23 cellular contexts compared by ENCODE assay signal in genomic region chr12:885701-886100, GRCh38.
A peak's percentile ranks its signal among the peaks of the same experiment; 100 is the strongest.
DNase-seq lines count a peak whose midpoint lies in the region; ATAC-seq and TF ChIP-seq lines count a peak whose summit lies in the region.
"Had no signal": no experiment of that assay in that cellular context is flagged by ENCODE, and none has a peak within 500 bp of the region (broad histone marks: within the 10 kb centered on the region; RNA-seq: fewer than 3 reads in every experiment).

No MANE protein-coding gene starts in this region.

- H3K4me3 Mint-ChIP-seq in activated naive CD4-positive, alpha-beta T cell treated with anti-CD3 and anti-CD28 coated beads, Interleukin-2, amount 10 ng/mL, durations not matched to agents 7 days and 5 days: no peak overlapping the region
- H3K4me3 Mint-ChIP-seq in memory B cell: no peak overlapping the region
- H3K4me3 Mint-ChIP-seq: CD8-positive, alpha-beta T cell had no signal

- TF ChIP-seq CTCF in mucosa of descending colon (IDR thresholded peaks at IDR 0.05): no peak

- no peaks in the 10 kb centered on the region for H3K4me1 ChIP-seq in mucosa of descending colon (ENCODE audit: low read depth)
- H3K4me1 ChIP-seq: A549; BLaER1 treated with 17β-estradiol and CSF1 and Interleukin-3, amounts not matched to agents 10 nM and 100 nM had no signal

- H3K4me1 Mint-ChIP-seq in activated naive CD4-positive, alpha-beta T cell treated with anti-CD3 and anti-CD28 coated beads, Interleukin-2, amount 10 ng/mL, durations not matched to agents 7 days and 5 days: no peaks in the 10 kb centered on the region
- H3K4me1 Mint-ChIP-seq in memory B cell: no peaks in the 10 kb centered on the region

- H3K27me3 Mint-ChIP-seq in activated naive CD4-positive, alpha-beta T cell treated with anti-CD3 and anti-CD28 coated beads, Interleukin-2, amount 10 ng/mL, durations not matched to agents 7 days and 5 days: no peaks in the 10 kb centered on the region
- no peaks in the 10 kb centered on the region for H3K27me3 Mint-ChIP-seq in memory B cell

- no peak for DNase-seq in activated naive CD4-positive, alpha-beta T cell treated with anti-CD3 and anti-CD28 coated beads, Interleukin-2, amount 50 U/mL, for 72 hours (ENCODE audit: low spot score in 2 of 2)
- DNase-seq in activated naive CD4-positive, alpha-beta T cell treated with anti-CD3 and anti-CD28 coated beads, Interleukin-2, amount 10 ng/mL, durations not matched to agents 7 days and 5 days: no peak
- DNase-seq in RPMI8226 (peak; percentile 66), memory B cell (ENCODE audit: low spot score in 2 of 2) (no peak), mucosa of descending colon (no peak), SKM-1 treated with dmso at 0.1 percent for 144 hours (lab: John Stamatoyannopoulos, UW; ENCODE audit: unreplicated experiment) (no peak)
- DNase-seq: AML-193; CD8-positive, alpha-beta T cell; DMS79 treated with DMSO at 0.1 percent for 48 hours; GF-D8; HCEC 1CT; IMR-90; KG1; NCI-H1048; NCI-H1417; NCI-H1694; NCI-H2029 treated with DMSO at 0.1 percent for 48 hours; NCI-H446 treated with DMSO at 0.1 percent for 48 hours; NCI-H526; SHP77 had no signal

- H3K27ac Mint-ChIP-seq in activated naive CD4-positive, alpha-beta T cell treated with anti-CD3 and anti-CD28 coated beads, Interleukin-2, amount 50 U/mL, for 72 hours: peak overlapping the region; percentile 11 to 84
- no peak overlapping the region for H3K27ac Mint-ChIP-seq in activated naive CD4-positive, alpha-beta T cell treated with anti-CD3 and anti-CD28 coated beads, Interleukin-2, amount 10 ng/mL, durations not matched to agents 7 days and 5 days
- H3K27ac Mint-ChIP-seq in memory B cell: peak overlapping the region; percentile 81

- H3K9me3 Mint-ChIP-seq in activated naive CD4-positive, alpha-beta T cell treated with anti-CD3 and anti-CD28 coated beads, Interleukin-2, amount 50 U/mL, for 72 hours: no peaks in the 10 kb centered on the region
- no peaks in the 10 kb centered on the region for H3K9me3 Mint-ChIP-seq in activated naive CD4-positive, alpha-beta T cell treated with anti-CD3 and anti-CD28 coated beads, Interleukin-2, amount 10 ng/mL, durations not matched to agents 7 days and 5 days
- no peaks in the 10 kb centered on the region for H3K9me3 Mint-ChIP-seq in memory B cell
- H3K9me3 Mint-ChIP-seq: CD8-positive, alpha-beta T cell had no signal

- intact Hi-C loops in mucosa of descending colon (cut with DNase I, micrococcal nuclease): no loop called here

- H3K9me3 ChIP-seq in mucosa of descending colon: no peaks in the 10 kb centered on the region
- H3K9me3 ChIP-seq: A549; BLaER1 treated with 17β-estradiol and CSF1 and Interleukin-3, amounts not matched to agents 10 nM and 100 nM had no signal

- H3K36me3 Mint-ChIP-seq in activated naive CD4-positive, alpha-beta T cell treated with anti-CD3 and anti-CD28 coated beads, Interleukin-2, amount 50 U/mL, for 72 hours: peaks cover 4 to 30% of the 10 kb centered on the region in 2 donors
- peaks cover 60% of the 10 kb centered on the region for H3K36me3 Mint-ChIP-seq in activated naive CD4-positive, alpha-beta T cell treated with anti-CD3 and anti-CD28 coated beads, Interleukin-2, amount 10 ng/mL, durations not matched to agents 7 days and 5 days
- H3K36me3 Mint-ChIP-seq in memory B cell: peaks cover 44% of the 10 kb centered on the region

- no peak overlapping the region for H3K4me3 ChIP-seq in mucosa of descending colon
- H3K4me3 ChIP-seq: A549; BLaER1 treated with 17β-estradiol and CSF1 and Interleukin-3, amounts not matched to agents 10 nM and 100 nM had no signal

- CTCF ChIA-PET in activated naive CD4-positive, alpha-beta T cell treated with anti-CD3 and anti-CD28 coated beads, Interleukin-2, amount 10 ng/mL, durations not matched to agents 7 days and 5 days (lab: Charles Lee): no interaction called here

- peak; percentile 13 to 31 for ATAC-seq in activated naive CD4-positive, alpha-beta T cell treated with anti-CD3 and anti-CD28 coated beads, Interleukin-2, amount 50 U/mL, for 72 hours
- ATAC-seq in memory B cell (ENCODE audit: low read depth): no peak
- ATAC-seq in HG02870 (IDR thresholded peaks at IDR 0.05; ENCODE audit: unreplicated experiment): no peak
- ATAC-seq in mucosa of descending colon: no peak
- ATAC-seq: CD8-positive, alpha-beta T cell had no signal

- H3K36me3 ChIP-seq in mucosa of descending colon (ENCODE audit: low read depth): peaks cover 23% of the 10 kb centered on the region

Comparison
In these comparisons a context has a peak if more than half of its experiments do, and no peak if none do; other contexts are left out.
1. ATAC-seq: peak in activated naive CD4-positive, alpha-beta T cell treated with anti-CD3 and anti-CD28 coated beads, Interleukin-2, amount 50 U/mL, for 72 hours (2 of 2); none in memory B cell (single experiment), HG02870 (single experiment) and mucosa of descending colon (single experiment).